Comparison of ENCODE assay signal across 1 cellular context in genomic region chr22:30289126-30289979, GRCh38.
TF ChIP-seq lines count a peak whose summit lies in the region.

TSS of gene CASTOR1 (minus strand) at chr22:30289505. CDS start at chr22:30289497, 8 bp downstream.

TF ChIP-seq in HepG2, 621 proteins besides CTCF, POLR2A, EP300 and RAD21 (continued from another document and continues in another):
- TF ChIP-seq ARID4A (CRISPR knock-in tag; IDR thresholded peaks at IDR 0.05; ENCODE audit: borderline replicate concordance) (peak; percentile 81; the same call in 1 of the 2 replicates), TRIM22 (IDR thresholded peaks at IDR 0.05) (no peak), ARID3A (IDR thresholded peaks at IDR 0.05; ENCODE audit: low read depth, low read length) (no peak), KDM6A (CRISPR knock-in tag; IDR thresholded peaks at IDR 0.05; ENCODE audit: low read depth) (no peak), HDAC1 (CRISPR knock-in tag; IDR thresholded peaks at IDR 0.05) (no peak; the same call in 1 of the 2 replicates), CREM (IDR thresholded peaks at IDR 0.05) (no peak), CREM (CRISPR knock-in tag; IDR thresholded peaks at IDR 0.05) (no peak), ERF (CRISPR knock-in tag; IDR thresholded peaks at IDR 0.05) (peak; percentile 46; the same call in 1 of the 2 replicates), GMEB1 (CRISPR knock-in tag; IDR thresholded peaks at IDR 0.05; ENCODE audit: borderline replicate concordance) (no peak), ZSCAN12 (CRISPR knock-in tag; IDR thresholded peaks at IDR 0.05) (no peak), NFE2 (CRISPR knock-in tag; IDR thresholded peaks at IDR 0.05) (no peak), GLMP (CRISPR knock-in tag; IDR thresholded peaks at IDR 0.05; ENCODE audit: borderline replicate concordance) (no peak), ZNF160 (CRISPR knock-in tag; IDR thresholded peaks at IDR 0.05) (no peak), ZNF775 (CRISPR knock-in tag; IDR thresholded peaks at IDR 0.05; ENCODE audit: borderline replicate concordance) (no peak), ZNF224 (CRISPR knock-in tag; IDR thresholded peaks at IDR 0.05) (no peak), KLF12 (CRISPR knock-in tag; IDR thresholded peaks at IDR 0.05; ENCODE audit: borderline replicate concordance) (peak; percentile 64; the same call in 1 of the 2 replicates), ZNF589 (CRISPR knock-in tag; conservative IDR thresholded peaks at IDR 0.05) (no peak), PHF8 (CRISPR knock-in tag; IDR thresholded peaks at IDR 0.05) (peak; percentile 67), ZBTB7A (CRISPR knock-in tag; IDR thresholded peaks at IDR 0.05) (peak; percentile 61; the same call in 1 of the 2 replicates), ZNF570 (CRISPR knock-in tag; IDR thresholded peaks at IDR 0.05; ENCODE audit: borderline replicate concordance) (no peak), ZEB1 (IDR thresholded peaks at IDR 0.05; ENCODE audit: insufficient replicate concordance, low read depth) (no peak), NFIC (IDR thresholded peaks at IDR 0.05; ENCODE audit: low read length) (no peak), SRF (IDR thresholded peaks at IDR 0.05; ENCODE audit: low read depth, low read length) (no peak), ZNF180 (CRISPR knock-in tag; IDR thresholded peaks at IDR 0.05; ENCODE audit: borderline replicate concordance, low read depth) (no peak), KMT2B (CRISPR knock-in tag; IDR thresholded peaks at IDR 0.05) (no peak), RBM39 (IDR thresholded peaks at IDR 0.05; ENCODE audit: low read depth, low read length, poor library complexity, severe bottlenecking) (no peak), ZNF577 (CRISPR knock-in tag; IDR thresholded peaks at IDR 0.05; ENCODE audit: borderline replicate concordance, low read depth) (no peak), ZNF501 (CRISPR knock-in tag; IDR thresholded peaks at IDR 0.05) (no peak), HMGXB4 (CRISPR knock-in tag; IDR thresholded peaks at IDR 0.05; ENCODE audit: borderline replicate concordance in 1 of 2, low read depth in 1 of 2) (peak in 1 of 2 experiments; percentile 27; a peak in 1 of 4 replicates), FOSL1 (CRISPR knock-in tag; IDR thresholded peaks at IDR 0.05; ENCODE audit: borderline replicate concordance) (no peak), SIX1 (CRISPR knock-in tag; IDR thresholded peaks at IDR 0.05; ENCODE audit: borderline replicate concordance) (no peak), ZSCAN30 (CRISPR knock-in tag; IDR thresholded peaks at IDR 0.05) (no peak)
- TF ChIP-seq, protein P1, sequence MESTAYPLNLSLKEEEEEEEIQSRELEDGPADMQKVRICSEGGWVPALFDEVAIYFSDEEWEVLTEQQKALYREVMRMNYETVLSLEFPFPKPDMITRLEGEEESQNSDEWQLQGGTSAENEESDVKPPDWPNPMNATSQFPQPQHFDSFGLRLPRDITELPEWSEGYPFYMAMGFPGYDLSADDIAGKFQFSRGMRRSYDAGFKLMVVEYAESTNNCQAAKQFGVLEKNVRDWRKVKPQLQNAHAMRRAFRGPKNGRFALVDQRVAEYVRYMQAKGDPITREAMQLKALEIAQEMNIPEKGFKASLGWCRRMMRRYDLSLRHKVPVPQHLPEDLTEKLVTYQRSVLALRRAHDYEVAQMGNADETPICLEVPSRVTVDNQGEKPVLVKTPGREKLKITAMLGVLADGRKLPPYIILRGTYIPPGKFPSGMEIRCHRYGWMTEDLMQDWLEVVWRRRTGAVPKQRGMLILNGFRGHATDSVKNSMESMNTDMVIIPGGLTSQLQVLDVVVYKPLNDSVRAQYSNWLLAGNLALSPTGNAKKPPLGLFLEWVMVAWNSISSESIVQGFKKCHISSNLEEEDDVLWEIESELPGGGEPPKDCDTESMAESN (CRISPR knock-in tag; conservative IDR thresholded peaks at IDR 0.05): no peak
- TF ChIP-seq, protein P2, sequence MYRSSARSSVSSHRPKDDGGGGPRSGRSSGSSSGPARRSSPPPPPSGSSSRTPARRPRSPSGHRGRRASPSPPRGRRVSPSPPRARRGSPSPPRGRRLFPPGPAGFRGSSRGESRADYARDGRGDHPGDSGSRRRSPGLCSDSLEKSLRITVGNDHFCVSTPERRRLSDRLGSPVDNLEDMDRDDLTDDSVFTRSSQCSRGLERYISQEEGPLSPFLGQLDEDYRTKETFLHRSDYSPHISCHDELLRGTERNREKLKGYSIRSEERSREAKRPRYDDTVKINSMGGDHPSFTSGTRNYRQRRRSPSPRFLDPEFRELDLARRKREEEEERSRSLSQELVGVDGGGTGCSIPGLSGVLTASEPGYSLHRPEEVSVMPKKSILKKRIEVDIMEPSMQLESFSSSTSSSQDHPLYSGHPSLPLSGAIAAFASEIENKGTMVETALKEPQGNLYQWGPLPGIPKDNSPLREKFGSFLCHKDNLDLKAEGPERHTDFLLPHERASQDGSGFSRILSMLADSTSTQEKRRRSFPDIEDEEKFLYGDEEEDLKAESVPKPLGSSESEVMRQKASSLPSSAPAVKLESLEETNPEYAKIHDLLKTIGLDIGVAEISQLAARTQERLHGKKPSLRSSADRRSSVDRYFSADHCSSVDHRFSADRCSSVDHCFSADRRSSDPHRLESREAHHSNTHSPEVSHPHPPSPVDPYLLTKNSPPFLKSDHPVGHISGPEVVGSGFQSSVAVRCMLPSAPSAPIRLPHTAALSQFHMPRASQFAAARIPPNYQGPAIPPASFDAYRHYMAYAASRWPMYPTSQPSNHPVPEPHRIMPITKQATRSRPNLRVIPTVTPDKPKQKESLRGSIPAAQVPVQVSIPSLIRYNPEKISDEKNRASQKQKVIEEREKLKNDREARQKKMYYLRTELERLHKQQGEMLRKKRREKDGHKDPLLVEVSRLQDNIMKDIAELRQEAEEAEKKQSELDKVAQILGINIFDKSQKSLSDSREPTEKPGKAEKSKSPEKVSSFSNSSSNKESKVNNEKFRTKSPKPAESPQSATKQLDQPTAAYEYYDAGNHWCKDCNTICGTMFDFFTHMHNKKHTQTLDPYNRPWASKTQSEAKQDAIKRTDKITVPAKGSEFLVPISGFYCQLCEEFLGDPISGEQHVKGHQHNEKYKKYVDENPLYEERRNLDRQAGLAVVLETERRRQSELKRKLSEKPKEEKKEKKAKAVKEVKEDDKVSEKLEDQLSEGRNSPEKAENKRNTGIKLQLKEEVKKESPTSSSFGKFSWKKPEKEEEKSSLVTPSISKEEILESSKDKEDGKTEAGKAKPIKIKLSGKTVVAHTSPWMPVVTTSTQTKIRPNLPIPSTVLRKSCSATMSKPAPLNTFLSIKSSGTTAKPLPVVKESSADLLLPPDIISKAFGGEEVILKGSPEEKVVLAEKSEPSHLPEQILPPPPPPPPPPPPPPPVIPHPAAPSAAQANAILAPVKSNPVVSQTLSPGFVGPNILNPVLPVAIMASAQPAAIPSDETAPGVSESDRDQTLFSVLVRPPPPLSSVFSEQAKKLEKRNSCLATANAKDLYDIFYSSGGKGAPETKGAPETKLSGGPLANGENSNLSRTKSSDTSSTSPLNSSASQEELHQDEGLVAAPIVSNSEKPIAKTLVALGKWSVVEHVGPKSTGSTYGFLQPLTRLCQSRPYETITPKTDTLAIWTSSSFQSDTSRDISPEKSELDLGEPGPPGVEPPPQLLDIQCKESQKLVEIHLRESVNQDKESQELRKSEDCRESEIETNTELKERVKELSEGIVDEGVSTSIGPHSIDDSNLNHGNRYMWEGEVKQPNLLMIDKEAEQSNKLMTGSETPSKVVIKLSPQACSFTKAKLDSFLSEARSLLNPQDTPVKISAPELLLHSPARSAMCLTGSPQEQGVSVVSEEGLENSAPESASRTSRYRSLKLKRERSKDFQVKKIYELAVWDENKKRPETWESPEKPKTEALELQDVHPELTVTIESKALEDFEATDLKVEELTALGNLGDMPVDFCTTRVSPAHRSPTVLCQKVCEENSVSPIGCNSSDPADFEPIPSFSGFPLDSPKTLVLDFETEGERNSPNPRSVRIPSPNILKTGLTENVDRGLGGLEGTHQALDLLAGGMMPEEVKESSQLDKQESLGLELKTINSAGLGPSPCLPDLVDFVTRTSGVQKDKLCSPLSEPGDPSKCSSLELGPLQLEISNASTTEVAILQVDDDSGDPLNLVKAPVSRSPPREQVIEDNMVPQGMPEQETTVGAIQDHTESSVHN (CRISPR knock-in tag; IDR thresholded peaks at IDR 0.05): no peak
- TF ChIP-seq, protein P3, sequence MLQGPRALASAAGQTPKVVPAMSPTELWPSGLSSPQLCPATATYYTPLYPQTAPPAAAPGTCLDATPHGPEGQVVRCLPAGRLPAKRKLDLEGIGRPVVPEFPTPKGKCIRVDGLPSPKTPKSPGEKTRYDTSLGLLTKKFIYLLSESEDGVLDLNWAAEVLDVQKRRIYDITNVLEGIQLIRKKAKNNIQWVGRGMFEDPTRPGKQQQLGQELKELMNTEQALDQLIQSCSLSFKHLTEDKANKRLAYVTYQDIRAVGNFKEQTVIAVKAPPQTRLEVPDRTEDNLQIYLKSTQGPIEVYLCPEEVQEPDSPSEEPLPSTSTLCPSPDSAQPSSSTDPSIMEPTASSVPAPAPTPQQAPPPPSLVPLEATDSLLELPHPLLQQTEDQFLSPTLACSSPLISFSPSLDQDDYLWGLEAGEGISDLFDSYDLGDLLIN (CRISPR knock-in tag; IDR thresholded peaks at IDR 0.05; ENCODE audit: borderline replicate concordance): no peak
